4 cellular contexts compared by ENCODE assay signal in the genomic region with DNA sequence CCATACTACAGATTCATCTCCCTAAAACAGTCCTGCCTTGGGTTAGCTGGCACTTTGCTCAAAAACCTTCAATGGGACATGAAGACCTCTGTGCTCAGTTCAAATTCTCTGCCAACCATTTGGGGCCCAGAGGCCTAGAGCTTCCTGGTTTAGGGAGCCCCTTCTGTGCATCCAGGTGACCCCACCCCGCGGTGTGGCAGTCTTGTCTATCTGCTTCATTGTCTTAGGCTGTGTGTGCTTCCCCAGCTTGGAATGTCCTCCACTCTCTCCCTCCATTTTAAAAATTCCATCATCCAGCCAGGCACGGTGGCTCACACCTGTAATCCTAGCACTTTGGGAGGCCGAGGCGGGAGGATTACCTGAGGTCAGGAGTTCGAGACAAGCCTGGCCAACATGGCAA.
"Had no signal": no experiment of that assay in that cellular context is flagged by ENCODE, and none has a peak within 500 bp of the region (broad histone marks: within the 10 kb centered on the region; RNA-seq: fewer than 3 reads in every experiment).

No MANE protein-coding gene starts in this region.

- H3K9me3 Mint-ChIP-seq: GM23338 had no signal

- H3K27ac Mint-ChIP-seq: GM23338, H9 had no signal

- ATAC-seq: GM23338 had no signal

- H3K4me3 ChIP-seq: GM23338 had no signal

- H3K4me3 Mint-ChIP-seq: GM23338, H9 had no signal

- DNase-seq: H9, HCEC 1CT, IMR-90 had no signal
